8 cellular contexts compared by ENCODE assay signal in the genomic region with DNA sequence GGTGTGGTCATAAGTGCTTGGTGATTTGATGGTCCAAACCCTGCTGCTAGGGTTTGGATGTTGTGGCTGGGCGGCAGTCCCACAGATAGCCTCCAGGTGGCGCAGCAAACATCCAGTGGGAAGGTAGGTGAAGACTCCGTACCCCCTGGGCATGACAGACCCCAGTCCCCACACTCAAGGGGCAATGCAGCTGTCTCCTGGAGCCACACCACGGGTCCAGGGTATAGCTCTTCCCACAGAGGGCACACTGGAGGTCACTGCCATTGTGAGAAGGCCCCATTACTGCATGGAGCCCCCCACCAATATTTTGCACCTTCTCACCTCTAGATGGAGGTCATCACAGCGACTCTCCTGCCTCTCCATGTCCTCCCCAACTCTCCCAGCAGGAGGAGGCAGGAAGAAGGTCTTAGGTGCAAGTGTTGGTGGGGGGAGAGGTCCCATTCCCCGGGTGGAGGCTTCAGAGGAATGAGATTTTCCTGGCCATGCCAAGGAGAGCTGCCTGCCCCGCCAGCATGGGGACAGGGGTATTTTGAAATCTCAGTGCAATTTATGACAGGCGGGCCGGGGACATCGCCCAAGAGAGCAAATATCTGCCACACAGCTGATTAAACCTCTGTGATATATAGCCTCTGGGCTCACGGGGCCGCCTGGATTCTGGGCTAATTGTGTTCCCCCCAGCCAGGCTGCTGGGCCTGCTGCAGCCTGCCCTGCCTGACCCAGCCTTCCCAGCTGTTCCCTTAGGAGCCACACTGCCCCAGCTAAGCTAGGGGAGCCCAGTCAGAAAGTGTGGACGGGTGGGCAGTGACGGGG.
A peak's percentile ranks its signal among the peaks of the same experiment; 100 is the strongest.
DNase-seq lines count a peak whose midpoint lies in the region.

No MANE protein-coding gene starts in this region.

- peak; percentile 5 for DNase-seq in COR-L47 (lab: John Stamatoyannopoulos, UW)
- peak; percentile 96 for DNase-seq in HuH-7 (ENCODE audit: low spot score)
- DNase-seq in T-helper 1 cell, result peak; percentile 30 to 66 (median 50)
- peak in 34 of 58 donors; percentile 2 to 66 (median 18) for DNase-seq in anterior cingulate cortex (lab: John Stamatoyannopoulos, UW)
- peak; percentile 66 for DNase-seq in iPS DF 4.7 (ENCODE audit: extremely low read depth, low spot score)
- peak; percentile 43 to 77 (median 68) for DNase-seq in stimulated activated CD4-positive, alpha-beta T cell treated with anti-CD3 and anti-CD28 coated beads, Interleukin-12 subunit alpha, Interleukin-12 subunit beta, amount 100 ng/mL, for 48 hours (ENCODE audit: low read depth in 2 of 3, low spot score in 1 of 3)
- no peak for DNase-seq in NCI-H2107 treated with DMSO at 0.1 percent for 48 hours (lab: John Stamatoyannopoulos, UW; ENCODE audit: unreplicated experiment)
- DNase-seq in HCEC 1CT, result no peak

Comparison
In these comparisons a context has a peak if more than half of its experiments do, and no peak if none do; other contexts are left out.
1. DNase-seq: peak in COR-L47 (single experiment), HuH-7 (single experiment), T-helper 1 cell (5 of 5), anterior cingulate cortex (34 of 58), iPS DF 4.7 (single experiment) and stimulated activated CD4-positive, alpha-beta T cell treated with anti-CD3 and anti-CD28 coated beads, Interleukin-12 subunit alpha, Interleukin-12 subunit beta, amount 100 ng/mL, for 48 hours (3 of 3); none in NCI-H2107 treated with DMSO at 0.1 percent for 48 hours (single experiment) and HCEC 1CT (single experiment).